22 cellular contexts compared by ENCODE assay signal in genomic region chr4:26183017-26183416, GRCh38.
A peak's percentile ranks its signal among the peaks of the same experiment; 100 is the strongest.
DNase-seq lines count a peak whose midpoint lies in the region; ATAC-seq, FAIRE-seq and TF ChIP-seq lines count a peak whose summit lies in the region.
"Had no signal": no experiment of that assay in that cellular context is flagged by ENCODE, and none has a peak within 500 bp of the region (broad histone marks: within the 10 kb centered on the region; RNA-seq: fewer than 3 reads in every experiment).

No MANE protein-coding gene starts in this region.

- no peaks in the 10 kb centered on the region for H3K79me2 ChIP-seq in osteoblast (ENCODE audit: insufficient read depth, low read length)

- no peak overlapping the region for H2AFZ ChIP-seq in osteoblast (ENCODE audit: low read length)

- TF ChIP-seq POLR2A in GM12891 (IDR thresholded peaks at IDR 0.05; ENCODE audit: low read depth, low read length) = no peak

- no peak overlapping the region for H3K4me3 ChIP-seq in choroid plexus epithelial cell (ENCODE audit: low read depth, low read length)
- H3K4me3 ChIP-seq in osteoblast (ENCODE audit: insufficient read depth, low read length) = no peak overlapping the region
- H3K4me3 ChIP-seq: lower lobe of right lung, smooth muscle cell had no signal

- ATAC-seq in HG03159 (IDR thresholded peaks at IDR 0.05; ENCODE audit: unreplicated experiment) (no peak), GM21528 (IDR thresholded peaks at IDR 0.05; ENCODE audit: low FRiP score, unreplicated experiment) (no peak)
- ATAC-seq: activated naive CD8-positive, alpha-beta T cell treated with anti-CD3 and anti-CD28 coated beads, Interleukin-2, amount 50 U/mL, for 24 hours; HepG2; lower lobe of right lung had no signal

- POLR2A ChIA-PET in RWPE1 (lab: Yijun Ruan, JAX; ENCODE audit: low non-redundant PET) = no interaction called here

- CTCF ChIA-PET in RWPE1 (lab: Yijun Ruan, JAX) = no interaction called here

- H3K4me2 ChIP-seq in osteoblast (ENCODE audit: insufficient read depth, low read length) = no peak overlapping the region
- H3K4me2 ChIP-seq: smooth muscle cell had no signal

- no peaks in the 10 kb centered on the region for H4K20me1 ChIP-seq in osteoblast (ENCODE audit: insufficient read depth, low read length)

- H3K4me1 ChIP-seq in osteoblast (ENCODE audit: insufficient read depth, low read length) = peaks cover 10% of the 10 kb centered on the region
- H3K4me1 ChIP-seq: lower lobe of right lung had no signal

- H3K27ac ChIP-seq in RWPE1 = no peak overlapping the region
- peak overlapping the region; percentile 19 for H3K27ac ChIP-seq in osteoblast (ENCODE audit: low read depth, low read length)
- H3K27ac ChIP-seq: lower lobe of right lung, VCaP had no signal

- no peaks in the 10 kb centered on the region for H3K36me3 ChIP-seq in osteoblast (ENCODE audit: insufficient read depth, low read length)
- H3K36me3 ChIP-seq: lower lobe of right lung had no signal

- TF ChIP-seq CTCF in RWPE1 (conservative IDR thresholded peaks at IDR 0.05; ENCODE audit: low read depth) (no peak), choroid plexus epithelial cell (conservative IDR thresholded peaks at IDR 0.05; ENCODE audit: low read depth, low read length) (no peak), osteoblast (IDR thresholded peaks at IDR 0.05; ENCODE audit: extremely low read depth, low read depth, low read length) (no peak)

- no peaks in the 10 kb centered on the region for H3K9me3 ChIP-seq in osteoblast (ENCODE audit: low read depth, low read length)
- H3K9me3 ChIP-seq: lower lobe of right lung had no signal

- FAIRE-seq in GM12891 (lab: Jason Lieb, UNC) = peak; percentile 20
- FAIRE-seq: HepG2 had no signal

- DNase-seq in GM12891 (ENCODE audit: insufficient read length, low spot score) (no peak), RWPE1 (ENCODE audit: low spot score) (peak; percentile 20), choroid plexus epithelial cell (ENCODE audit: low read depth) (peak; percentile 44), osteoblast (ENCODE audit: insufficient read length, low spot score, missing footprints) (peak; percentile 79), D341Med (ENCODE audit: low spot score) (no peak)
- no peak for DNase-seq in effector CD8-positive, alpha-beta T cell (lab: John Stamatoyannopoulos, UW)
- DNase-seq: activated CD4-positive, alpha-beta T cell treated with anti-CD3 and anti-CD28 coated beads, Interleukin-2, amount 10 ng/mL, durations not matched to agents 7 days and 5 days; activated effector memory CD4-positive, alpha-beta T cell treated with anti-CD3 and anti-CD28 coated beads, Interleukin-2, amount 50 U/mL, for 16 hours; activated naive CD8-positive, alpha-beta T cell treated with anti-CD3 and anti-CD28 coated beads, Interleukin-2, amount 50 U/mL, for 24 hours; CD4-positive, alpha-beta memory T cell; islet precursor cell; lower lobe of right lung; NCI-H1092 treated with DMSO at 0.1 percent for 48 hours; NCI-H1930; NCI-H226; NCI-H82; stimulated activated naive CD4-positive, alpha-beta T cell had no signal

- H3K27me3 ChIP-seq in osteoblast (ENCODE audit: insufficient read depth, low read length) = no peaks in the 10 kb centered on the region

TF ChIP-seq in GM12891, 5 proteins besides CTCF, POLR2A, EP300 and RAD21:
- TF ChIP-seq POLR2AphosphoS5 (IDR thresholded peaks at IDR 0.05; ENCODE audit: low read depth, low read length) = no peak
- no peak for TF ChIP-seq TAF1 (IDR thresholded peaks at IDR 0.05; ENCODE audit: low read depth, low read length)
- TF ChIP-seq SPI1 (IDR thresholded peaks at IDR 0.05; ENCODE audit: low read depth, low read length) = no peak
- no peak for TF ChIP-seq PAX5 (IDR thresholded peaks at IDR 0.05; ENCODE audit: insufficient read depth, low read length, severe bottlenecking)
- TF ChIP-seq POU2F2 (IDR thresholded peaks at IDR 0.05; ENCODE audit: low read depth, low read length) = no peak
TF ChIP-seq in GM12891: peak in this region for 0.

Comparison
In these comparisons a context has a peak if more than half of its experiments do, and no peak if none do; other contexts are left out.
1. DNase-seq: peak in RWPE1 (single experiment), choroid plexus epithelial cell (single experiment) and osteoblast (single experiment); none in GM12891 (single experiment), effector CD8-positive, alpha-beta T cell (single experiment) and D341Med (single experiment).